Comparison of ENCODE assay signal across 8 cellular contexts in the genomic region with DNA sequence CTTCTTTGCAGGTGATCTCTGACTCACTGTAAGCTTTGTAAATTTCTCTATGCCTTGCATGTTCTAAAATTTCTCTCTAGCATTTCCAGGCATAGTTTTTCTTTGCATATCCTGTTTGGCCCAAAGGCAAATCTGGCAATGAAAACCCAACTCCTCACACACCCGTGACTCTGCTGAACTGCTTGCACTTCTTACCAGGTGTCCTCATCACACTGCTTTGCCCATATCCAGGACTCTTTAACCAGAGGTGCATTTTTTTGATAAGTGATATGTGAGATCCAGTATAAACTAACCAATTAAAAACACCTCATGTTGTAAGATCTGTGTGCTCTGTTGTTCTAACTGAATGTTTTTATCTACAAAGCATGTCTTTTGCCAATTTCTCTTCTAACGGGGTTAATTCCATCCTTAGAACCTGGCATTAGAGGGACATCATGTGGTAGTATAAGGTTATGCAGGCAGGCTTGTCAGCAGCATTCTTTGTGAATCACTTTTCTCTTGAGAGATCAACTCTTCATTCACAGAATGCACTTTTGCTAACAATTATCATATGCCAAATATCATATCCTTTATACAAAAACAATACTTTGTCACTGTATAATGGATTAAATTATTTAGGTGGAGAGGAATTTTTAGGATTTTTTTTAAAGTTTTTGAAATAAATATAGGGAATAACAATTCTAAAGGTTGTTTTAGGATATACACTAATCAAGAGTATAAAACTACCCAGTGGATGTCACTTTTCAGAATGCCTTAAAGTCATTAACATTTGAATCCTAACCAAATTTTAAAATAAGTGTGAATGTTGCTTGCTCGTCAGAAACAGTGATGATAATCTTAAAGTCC. TPM values are rescaled to one million over a fixed set of nuclear protein-coding genes. Genes with fewer than 3 reads are reported as not detected.
DNase-seq lines count a peak whose midpoint lies in the region; ATAC-seq and TF ChIP-seq lines count a peak whose summit lies in the region.

No MANE protein-coding gene starts in this region.

- BruUV-seq in OCI-LY7 (replicated peaks; lab: Mats Ljungman, UMichigan) = no TSS peak

- no peaks in the 10 kb centered on the region for H3K9me3 ChIP-seq in OCI-LY7 (ENCODE audit: low read length)
- H3K9me3 ChIP-seq in endodermal cell (ENCODE audit: control insufficient read depth, low read length) = no peaks in the 10 kb centered on the region
- H3K9me3 ChIP-seq in naive thymus-derived CD4-positive, alpha-beta T cell (ENCODE audit: control insufficient read depth in 2 of 3, low read length in 3 of 3) = no peaks in the 10 kb centered on the region

- ATAC-seq in GM21528 (IDR thresholded peaks at IDR 0.05; ENCODE audit: low FRiP score, unreplicated experiment) = peak; percentile 85
- ATAC-seq in naive thymus-derived CD4-positive, alpha-beta T cell = peak; percentile 78

- H3K27me3 ChIP-seq in HL-60 (ENCODE audit: insufficient read depth, poor library complexity, severe bottlenecking) = no peaks in the 10 kb centered on the region
- no peaks in the 10 kb centered on the region for H3K27me3 ChIP-seq in endodermal cell (ENCODE audit: control insufficient read depth, insufficient read depth, low read length, poor library complexity, severe bottlenecking)
- H3K27me3 ChIP-seq in naive thymus-derived CD4-positive, alpha-beta T cell (ENCODE audit: control insufficient read depth in 2 of 2, insufficient read depth in 2 of 2, low read length in 2 of 2) = no peaks in the 10 kb centered on the region

- peak; percentile 66 for DNase-seq in DMS 273 (lab: John Stamatoyannopoulos, UW; ENCODE audit: unreplicated experiment)
- DNase-seq in DMS 273 treated with DMSO at 0.1 percent for 48 hours (lab: John Stamatoyannopoulos, UW) = no peak
- peak in 1 of 2 experiments; percentile 38 for DNase-seq in HL-60 (ENCODE audit: low read depth in 1 of 2, low spot score in 1 of 2)
- peak; percentile 14 for DNase-seq in OCI-LY7 (ENCODE audit: low spot score)
- no peak for DNase-seq in endodermal cell
- peak in 5 of 9 donors; percentile 28 to 46 (median 36) for DNase-seq in naive thymus-derived CD4-positive, alpha-beta T cell
- DNase-seq in NCI-H226 = no peak

- intact Hi-C loops in OCI-LY7 (cut with micrococcal nuclease; ENCODE audit: unreplicated experiment) = loop anchor here (5.0 kb wide), 1 partner anchor 1518 kb away; no protein-coding TSS in a partner anchor
- intact Hi-C loops in naive thymus-derived CD4-positive, alpha-beta T cell (cut with micrococcal nuclease) = loop anchor here (1.0 to 2.0 kb wide), 5 partner anchors 15 to 1518 kb away; partner anchors contain the start of genes TMX3 (in 2 of the 2) and DSEL (in 1 of the 2)

- no peaks in the 10 kb centered on the region for H3K4me1 Mint-ChIP-seq in endodermal cell
- H3K4me1 Mint-ChIP-seq in naive thymus-derived CD4-positive, alpha-beta T cell = peaks cover 0 to 5% (median 0%) of the 10 kb centered on the region in 7 donors

- H3K27ac Mint-ChIP-seq in endodermal cell = no peak overlapping the region
- H3K27ac Mint-ChIP-seq in naive thymus-derived CD4-positive, alpha-beta T cell = no peak overlapping the region

- H3K36me3 ChIP-seq in OCI-LY7 (ENCODE audit: insufficient read depth, low read length) = no peaks in the 10 kb centered on the region
- H3K36me3 ChIP-seq in endodermal cell (ENCODE audit: control insufficient read depth, insufficient read depth, low read length) = no peaks in the 10 kb centered on the region
- H3K36me3 ChIP-seq in naive thymus-derived CD4-positive, alpha-beta T cell (ENCODE audit: control insufficient read depth in 2 of 3, insufficient read depth in 3 of 3, low read length in 3 of 3) = no peaks in the 10 kb centered on the region

- WGBS in endodermal cell (ENCODE audit: insufficient coverage in 1 of 2, insufficient read length in 1 of 2), 2 experiments = 67% methylated on average over 3 of the region's 3 CpGs; no CpG with 5 or more reads in 1 of the 2 experiments

- H3K9ac ChIP-seq in endodermal cell (ENCODE audit: extremely low read depth, low read length, poor library complexity, severe bottlenecking) = no peak overlapping the region

- CTCF ChIA-PET in OCI-LY7 (lab: Charles Lee; ENCODE audit: unreplicated experiment) = no interaction called here
- CTCF ChIA-PET in naive thymus-derived CD4-positive, alpha-beta T cell (lab: Charles Lee) = interaction anchor here (0.5 kb wide), 1 partner anchor 1517 kb away, joined by 6 read pairs; no protein-coding TSS in a partner anchor

- H4K20me1 ChIP-seq in OCI-LY7 (ENCODE audit: insufficient read depth, low read length) = no peaks in the 10 kb centered on the region

- no peak overlapping the region for H2AFZ ChIP-seq in OCI-LY7 (ENCODE audit: low read length)

- H3K27me3 Mint-ChIP-seq in endodermal cell (ENCODE audit: insufficient read depth) = no peaks in the 10 kb centered on the region
- no peaks in the 10 kb centered on the region for H3K27me3 Mint-ChIP-seq in naive thymus-derived CD4-positive, alpha-beta T cell

- no peak overlapping the region for H3K27ac ChIP-seq in HL-60 (replicated peaks)
- no peak overlapping the region for H3K27ac ChIP-seq in OCI-LY7 (ENCODE audit: low read depth, low read length, poor library complexity, severe bottlenecking)
- no peak overlapping the region for H3K27ac ChIP-seq in endodermal cell (ENCODE audit: low read depth, low read length)
- H3K27ac ChIP-seq in naive thymus-derived CD4-positive, alpha-beta T cell (ENCODE audit: low read depth, low read length) = no peak overlapping the region

- no peaks in the 10 kb centered on the region for H3K4me1 ChIP-seq in OCI-LY7 (ENCODE audit: insufficient read depth, low read length, poor library complexity, severe bottlenecking)
- no peaks in the 10 kb centered on the region for H3K4me1 ChIP-seq in endodermal cell (ENCODE audit: control insufficient read depth, insufficient read depth, low read length)
- H3K4me1 ChIP-seq in naive thymus-derived CD4-positive, alpha-beta T cell (ENCODE audit: control insufficient read depth in 2 of 2, insufficient read depth in 2 of 2, low read length in 2 of 2) = no peaks in the 10 kb centered on the region

- H3K36me3 Mint-ChIP-seq in endodermal cell (ENCODE audit: low read depth) = no peaks in the 10 kb centered on the region
- no peaks in the 10 kb centered on the region for H3K36me3 Mint-ChIP-seq in naive thymus-derived CD4-positive, alpha-beta T cell

- POLR2A ChIA-PET in OCI-LY7 (lab: Charles Lee) = interaction anchor here (0.6 kb wide), 1 partner anchor 19 kb away, joined by 3 read pairs; no protein-coding TSS in a partner anchor
- POLR2A ChIA-PET in naive thymus-derived CD4-positive, alpha-beta T cell (lab: Charles Lee) = no interaction called here

- H3K9me3 Mint-ChIP-seq in endodermal cell = no peaks in the 10 kb centered on the region
- H3K9me3 Mint-ChIP-seq in naive thymus-derived CD4-positive, alpha-beta T cell = peaks cover 0 to 2% (median 0%) of the 10 kb centered on the region in 11 donors

- H3K79me2 ChIP-seq in OCI-LY7 (ENCODE audit: insufficient read depth, low read depth, low read length) = no peaks in the 10 kb centered on the region

- H3K9me2 ChIP-seq in OCI-LY7 (ENCODE audit: insufficient read depth, low read length) = no peaks in the 10 kb centered on the region

- TF ChIP-seq CTCF in HL-60 (IDR thresholded peaks at IDR 0.05; ENCODE audit: insufficient read depth, low read length) (peak; percentile 96), OCI-LY7 (conservative IDR thresholded peaks at IDR 0.05; ENCODE audit: low read length) (peak; percentile 77), endodermal cell (conservative IDR thresholded peaks at IDR 0.05) (peak; percentile 86)

- H3K4me3 Mint-ChIP-seq in endodermal cell = no peak overlapping the region
- no peak overlapping the region for H3K4me3 Mint-ChIP-seq in naive thymus-derived CD4-positive, alpha-beta T cell

- no peak overlapping the region for H3K4me2 ChIP-seq in OCI-LY7 (ENCODE audit: low read length)

- no peak overlapping the region for H3K4me3 ChIP-seq in HL-60 (replicated peaks; ENCODE audit: insufficient read depth, low read length)
- H3K4me3 ChIP-seq in OCI-LY7 (ENCODE audit: low read depth, low read length, poor library complexity, severe bottlenecking) = no peak overlapping the region
- H3K4me3 ChIP-seq in endodermal cell (ENCODE audit: low read length) = no peak overlapping the region
- H3K4me3 ChIP-seq in naive thymus-derived CD4-positive, alpha-beta T cell (ENCODE audit: low read length) = no peak overlapping the region

RNA-seq across cellular contexts. Expression of gene TMX3, which starts 20.8 kb away (rescaled TPM):
- total RNA-seq in OCI-LY7 (2014; rRNA removed; shearing (Covaris generic)) = 14.8 and 16.6 TPM in 2 replicates
- total RNA-seq in OCI-LY7 (2022) = 25.9 and 27.3 TPM in 2 replicates
- 10 to 100 TPM; 50.7 to 51.2 TPM for total RNA-seq in endodermal cell
- 55.2 TPM for polyA plus RNA-seq in endodermal cell (2013, experiment 1 of 2)
- 46.8 TPM for polyA plus RNA-seq in endodermal cell (2013, experiment 2 of 2)
- 10 to 100 TPM; 42.0 to 76.5 (median 63.2) TPM for total RNA-seq in naive thymus-derived CD4-positive, alpha-beta T cell
- 10 to 100 TPM; 18.7 to 20.2 TPM for polyA plus RNA-seq in naive thymus-derived CD4-positive, alpha-beta T cell

Comparison
In these comparisons a context has a peak if more than half of its experiments do, and no peak if none do; other contexts are left out.
1. DNase-seq: peak in DMS 273 (single experiment), OCI-LY7 (single experiment) and naive thymus-derived CD4-positive, alpha-beta T cell (5 of 9); none in DMS 273 treated with DMSO at 0.1 percent for 48 hours (single experiment), endodermal cell (single experiment) and NCI-H226 (single experiment).
2. Peak in every context shown above with its lines, with median percentiles within 50 percentile points of each other: CTCF ChIP-seq.